In genomic region chr11:132200303-132200936, GRCh38 we compare ENCODE assay signal across 16 cellular contexts.
DNase-seq lines count a peak whose midpoint lies in the region; ATAC-seq and TF ChIP-seq lines count a peak whose summit lies in the region.
"Had no signal": no experiment of that assay in that cellular context is flagged by ENCODE, and none has a peak within 500 bp of the region (broad histone marks: within the 10 kb centered on the region; RNA-seq: fewer than 3 reads in every experiment).

No MANE protein-coding gene starts in this region.

- H3K9me3 Mint-ChIP-seq in GM23338 = peaks cover 3% of the 10 kb centered on the region; the same call in 1 of the 3 replicates
- H3K9me3 Mint-ChIP-seq in CD4-positive, alpha-beta T cell = peaks cover 6% of the 10 kb centered on the region

- H3K36me3 ChIP-seq in GM23338 (ENCODE audit: insufficient read depth) (no peaks in the 10 kb centered on the region), left lung (no peaks in the 10 kb centered on the region)
- H3K36me3 ChIP-seq: BE2C had no signal

- no peak overlapping the region for H3K4me2 ChIP-seq in GM23338

- no peak overlapping the region for H3K4me3 Mint-ChIP-seq in GM23338
- H3K4me3 Mint-ChIP-seq in CD4-positive, alpha-beta T cell = no peak overlapping the region
- H3K4me3 Mint-ChIP-seq: CD8-positive, alpha-beta T cell had no signal

- POLR2A ChIA-PET in CD4-positive, alpha-beta T cell (lab: Charles Lee) = no interaction called here

- intact Hi-C loops in left lung (cut with DNase I) (no loop called here), left ventricle myocardium superior (cut with micrococcal nuclease) (no loop called here)
- intact Hi-C loops in CD4-positive, alpha-beta T cell (cut with DNase I, micrococcal nuclease) = no loop called here

- H3K27ac Mint-ChIP-seq in GM23338 = no peak overlapping the region
- no peak overlapping the region for H3K27ac Mint-ChIP-seq in CD4-positive, alpha-beta T cell
- H3K27ac Mint-ChIP-seq: CD8-positive, alpha-beta T cell had no signal

- H3K9me2 ChIP-seq in GM23338 (ENCODE audit: insufficient read depth) = no peaks in the 10 kb centered on the region; the same call in 1 of the 2 replicates

- H3K36me3 Mint-ChIP-seq in GM23338 (ENCODE audit: low read depth) = no peaks in the 10 kb centered on the region
- H3K36me3 Mint-ChIP-seq in CD4-positive, alpha-beta T cell (ENCODE audit: low read depth) = no peaks in the 10 kb centered on the region
- H3K36me3 Mint-ChIP-seq: CD8-positive, alpha-beta T cell had no signal

- H3K9me3 ChIP-seq in left lung = peaks cover 0 to 4% of the 10 kb centered on the region in 2 donors
- no peaks in the 10 kb centered on the region for H3K9me3 ChIP-seq in CD4-positive, alpha-beta T cell (ENCODE audit: control insufficient read depth, low read length)
- H3K9me3 ChIP-seq: BE2C had no signal

- CTCF ChIA-PET in CD4-positive, alpha-beta T cell (lab: Charles Lee) = no interaction called here

- H4K20me1 ChIP-seq in GM23338 (replicated peaks; ENCODE audit: insufficient read depth) = no peaks in the 10 kb centered on the region

- DNase-seq in GM23338 (ENCODE audit: low spot score) = no peak
- DNase-seq in NCI-H1436 treated with DMSO at 0.1 percent for 48 hours (lab: John Stamatoyannopoulos, UW) = peak; percentile 67
- peak; percentile 55 for DNase-seq in NCI-H510A treated with DMSO at 0.1 percent for 48 hours (lab: John Stamatoyannopoulos, UW)
- no peak for DNase-seq in left lung
- DNase-seq in CD4-positive, alpha-beta T cell = no peak
- DNase-seq in left ventricle myocardium superior = no peak
- no peak for DNase-seq in KG1 (lab: John Stamatoyannopoulos, UW)
- DNase-seq: BE2C; CD8-positive, alpha-beta T cell; GM23248; NCI-H2029 treated with DMSO at 0.1 percent for 48 hours; NCI-H524 treated with DMSO at 0.1 percent for 48 hours; T-helper 9 cell had no signal

- no peak overlapping the region for H2AFZ ChIP-seq in GM23338
- H2AFZ ChIP-seq: GM23248 had no signal

- H3K79me2 ChIP-seq in GM23338 (replicated peaks; ENCODE audit: insufficient read depth) = no peaks in the 10 kb centered on the region

- H3K27ac ChIP-seq in GM23338 (ENCODE audit: low read depth) (no peak overlapping the region), left lung (no peak overlapping the region)
- no peak overlapping the region for H3K27ac ChIP-seq in CD4-positive, alpha-beta T cell (ENCODE audit: low read depth, low read length)
- H3K27ac ChIP-seq: GM23248, HL-60 had no signal

- H3K4me1 ChIP-seq in GM23338 (ENCODE audit: insufficient read depth) (no peaks in the 10 kb centered on the region), left lung (no peaks in the 10 kb centered on the region)
- H3K4me1 ChIP-seq: BE2C had no signal

- ATAC-seq in GM23338 (peak; percentile 64), left lung (peak; percentile 72), left ventricle myocardium superior (no peak), HG03039 (IDR thresholded peaks at IDR 0.05; ENCODE audit: unreplicated experiment) (no peak)
- ATAC-seq in CD4-positive, alpha-beta T cell (ENCODE audit: poor library complexity) = no peak
- ATAC-seq: CD8-positive, alpha-beta T cell; K562 had no signal

- TF ChIP-seq CTCF in GM23338 (conservative IDR thresholded peaks at IDR 0.05; ENCODE audit: low read depth in 2 of 2) (no peak), left lung (IDR thresholded peaks at IDR 0.05) (no peak)
- no peak for TF ChIP-seq CTCF in CD4-positive, alpha-beta T cell (IDR thresholded peaks at IDR 0.05)

- peaks cover 5% of the 10 kb centered on the region; the same call in 2 of the 3 replicates for H3K4me1 Mint-ChIP-seq in GM23338
- no peaks in the 10 kb centered on the region for H3K4me1 Mint-ChIP-seq in CD4-positive, alpha-beta T cell (ENCODE audit: low read depth)

- H3K4me3 ChIP-seq in GM23338 (no peak overlapping the region), left lung (no peak overlapping the region)
- H3K4me3 ChIP-seq: GM23248, K562 had no signal

- no peaks in the 10 kb centered on the region for H3K27me3 Mint-ChIP-seq in GM23338 (ENCODE audit: insufficient read depth, low read depth, poor library complexity)
- no peaks in the 10 kb centered on the region for H3K27me3 Mint-ChIP-seq in CD4-positive, alpha-beta T cell

- no peaks in the 10 kb centered on the region for H3F3A ChIP-seq in GM23338 (replicated peaks; ENCODE audit: low read depth)

- H3K27me3 ChIP-seq in GM23338 (ENCODE audit: insufficient read depth) (no peaks in the 10 kb centered on the region), left lung (no peaks in the 10 kb centered on the region)
- no peaks in the 10 kb centered on the region for H3K27me3 ChIP-seq in CD4-positive, alpha-beta T cell (ENCODE audit: control insufficient read depth, insufficient read depth, low read length)
- H3K27me3 ChIP-seq: BE2C had no signal

TF ChIP-seq in GM23338, 12 proteins besides CTCF, POLR2A, EP300 and RAD21 (continues in another document):
- TF ChIP-seq STAT1 (IDR thresholded peaks at IDR 0.05; ENCODE audit: unreplicated experiment) (no peak), NANOG (IDR thresholded peaks at IDR 0.05; ENCODE audit: borderline replicate concordance) (no peak), ETS1 (IDR thresholded peaks at IDR 0.05) (no peak), ZNF331 (CRISPR knock-in tag; IDR thresholded peaks at IDR 0.05; ENCODE audit: low read depth) (no peak), ZNF114 (CRISPR knock-in tag; IDR thresholded peaks at IDR 0.05) (no peak), CREB1 (CRISPR knock-in tag; IDR thresholded peaks at IDR 0.05; ENCODE audit: low read depth) (no peak), JUNB (IDR thresholded peaks at IDR 0.05; ENCODE audit: unreplicated experiment) (no peak), ZNF462 (CRISPR knock-in tag; IDR thresholded peaks at IDR 0.05) (no peak), POLR2AphosphoS5 (IDR thresholded peaks at IDR 0.05; ENCODE audit: low read depth) (no peak), EZH2phosphoT487 (IDR thresholded peaks at IDR 0.05; ENCODE audit: unreplicated experiment) (no peak)

Comparison
In these comparisons a context has a peak if more than half of its experiments do, and no peak if none do; other contexts are left out.
1. ATAC-seq: peak in GM23338 (single experiment) and left lung (single experiment); none in CD4-positive, alpha-beta T cell (single experiment), left ventricle myocardium superior (single experiment) and HG03039 (single experiment).
2. DNase-seq: peak in NCI-H1436 treated with DMSO at 0.1 percent for 48 hours (single experiment) and NCI-H510A treated with DMSO at 0.1 percent for 48 hours (single experiment); none in GM23338 (single experiment), left lung (0 of 2), CD4-positive, alpha-beta T cell (0 of 10), left ventricle myocardium superior (single experiment) and KG1 (single experiment).